In the genomic region with DNA sequence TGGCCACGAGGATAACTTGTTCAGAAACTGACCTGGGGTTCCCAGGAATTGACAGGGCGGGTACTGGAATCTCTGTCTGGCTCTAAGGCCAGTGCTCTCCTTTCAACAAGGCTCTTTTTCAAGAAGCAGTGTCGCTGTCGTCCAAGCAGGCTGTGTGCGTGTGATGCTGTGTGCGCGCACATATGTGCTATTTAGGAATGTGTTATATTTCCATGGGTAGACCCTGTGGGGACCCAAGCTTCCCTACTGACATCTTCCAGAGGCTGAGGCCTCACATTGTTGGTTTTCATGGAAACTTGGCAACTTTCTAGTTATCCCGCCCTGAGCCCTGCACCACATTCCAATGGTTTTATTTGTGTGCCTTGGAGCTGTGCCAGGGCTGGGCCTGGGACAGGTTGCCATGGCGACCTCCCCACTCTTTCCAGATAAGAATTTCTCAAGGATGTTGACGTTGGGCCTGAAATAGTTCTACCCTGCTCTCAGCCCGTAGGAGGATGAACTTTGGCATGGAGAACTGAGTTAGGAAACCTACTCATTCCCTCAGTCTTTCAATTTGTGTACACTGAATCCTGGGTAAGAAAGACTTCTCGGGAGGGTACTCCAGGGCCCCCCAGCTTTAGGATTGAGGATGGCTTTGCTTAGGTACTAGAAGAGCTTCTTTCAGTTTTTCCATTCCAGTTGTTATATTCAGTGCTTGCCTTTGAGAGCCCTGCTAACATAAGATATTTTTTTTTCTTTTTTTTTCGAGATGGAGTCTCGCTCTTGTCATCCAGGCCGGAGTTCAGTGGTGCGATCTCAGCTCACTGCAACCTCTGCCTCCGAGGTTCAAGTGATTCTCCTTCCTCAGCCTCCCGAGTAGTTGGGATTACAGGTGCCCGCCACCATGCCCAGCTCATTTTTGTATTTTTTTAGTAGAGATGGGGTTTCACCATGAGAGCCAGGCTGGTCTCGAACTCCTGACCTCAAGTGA, we compare ENCODE assay signal across 8 cellular contexts. TPM values are rescaled to one million over a fixed set of nuclear protein-coding genes. Genes with fewer than 3 reads are reported as not detected.
DNase-seq lines count a peak whose midpoint lies in the region; ATAC-seq, FAIRE-seq and TF ChIP-seq lines count a peak whose summit lies in the region.

No MANE protein-coding gene starts in this region.

- no peaks in the 10 kb centered on the region for H3K36me3 Mint-ChIP-seq in H9 (ENCODE audit: insufficient read depth in 1 of 3, low read depth in 3 of 3)
- no peaks in the 10 kb centered on the region for H3K36me3 Mint-ChIP-seq in activated T-cell treated with anti-CD3 and anti-CD28 coated beads, Interleukin-2, amount 50 U/mL, for 72 hours (ENCODE audit: insufficient read depth in 2 of 2)
- no peaks in the 10 kb centered on the region for H3K36me3 Mint-ChIP-seq in CD8-positive, alpha-beta memory T cell

- no peaks in the 10 kb centered on the region for H3K9me3 ChIP-seq in H9 (ENCODE audit: control insufficient read depth, low read depth, low read length)
- no peaks in the 10 kb centered on the region for H3K9me3 ChIP-seq in gastroesophageal sphincter
- H3K9me3 ChIP-seq in osteoblast (ENCODE audit: low read depth, low read length), result no peaks in the 10 kb centered on the region
- H3K9me3 ChIP-seq in CD8-positive, alpha-beta memory T cell (ENCODE audit: low read length), result no peaks in the 10 kb centered on the region

- H3K27ac ChIP-seq in H9 (ENCODE audit: insufficient read length, low read depth, low read length), result no peak overlapping the region
- peak overlapping the region; percentile 85 to 95 (median 93) for H3K27ac ChIP-seq in gastroesophageal sphincter
- peak overlapping the region; percentile 96 for H3K27ac ChIP-seq in osteoblast (ENCODE audit: low read depth, low read length)
- H3K27ac ChIP-seq in CD8-positive, alpha-beta memory T cell (ENCODE audit: low read depth, low read length), result no peak overlapping the region

- H3K79me1 ChIP-seq in H9 (ENCODE audit: insufficient read depth, low read depth, low read length, poor library complexity, severe bottlenecking), result no peaks in the 10 kb centered on the region

- no peak overlapping the region for H4K91ac ChIP-seq in H9 (ENCODE audit: insufficient read length, low read depth, low read length)

- H3K27ac Mint-ChIP-seq in H9, result no peak overlapping the region; a peak in 1 of 7 replicates
- H3K27ac Mint-ChIP-seq in activated T-cell treated with anti-CD3 and anti-CD28 coated beads, Interleukin-2, amount 50 U/mL, for 72 hours, result no peak overlapping the region
- peak overlapping the region in 1 of 8 donors; percentile 63 for H3K27ac Mint-ChIP-seq in CD8-positive, alpha-beta memory T cell

- H3K4me2 ChIP-seq in H9 (ENCODE audit: insufficient read depth, insufficient read length, low read length), result no peak overlapping the region
- peak overlapping the region; percentile 77 for H3K4me2 ChIP-seq in osteoblast (ENCODE audit: insufficient read depth, low read length)

- no peaks in the 10 kb centered on the region for H3K23me2 ChIP-seq in H9 (ENCODE audit: insufficient read length, low read depth, low read length, poor library complexity, severe bottlenecking)

- H3K4me1 Mint-ChIP-seq in H9, result peaks cover 27 to 32% of the 10 kb centered on the region in 2 experiments
- no peaks in the 10 kb centered on the region for H3K4me1 Mint-ChIP-seq in activated T-cell treated with anti-CD3 and anti-CD28 coated beads, Interleukin-2, amount 50 U/mL, for 72 hours (ENCODE audit: low read depth)
- no peaks in the 10 kb centered on the region for H3K4me1 Mint-ChIP-seq in CD8-positive, alpha-beta memory T cell

- no CpG with 5 or more reads among the region's 20 CpGs for WGBS in H9 (ENCODE audit: extremely low coverage, insufficient read length, low lambda C conversion rate)
- WGBS in gastroesophageal sphincter (ENCODE audit: low coverage in 1 of 2), 2 donors, result 16 to 19% methylated on average over 10 to 17 of the region's 20 CpGs

- H2BK120ac ChIP-seq in H9 (ENCODE audit: low read depth, low read length, poor library complexity, severe bottlenecking), result no peak overlapping the region

- peak; percentile 92 for ATAC-seq in gastroesophageal sphincter
- no peak for ATAC-seq in activated T-cell treated with anti-CD3 and anti-CD28 coated beads, Interleukin-2, amount 50 U/mL, for 72 hours (replicated peaks in 1 of 2)

- no peaks in the 10 kb centered on the region for H3K36me3 ChIP-seq in gastroesophageal sphincter
- H3K36me3 ChIP-seq in osteoblast (ENCODE audit: insufficient read depth, low read length), result no peaks in the 10 kb centered on the region
- no peaks in the 10 kb centered on the region for H3K36me3 ChIP-seq in CD8-positive, alpha-beta memory T cell (ENCODE audit: insufficient read depth, low read length)

- H2BK12ac ChIP-seq in H9 (ENCODE audit: insufficient read length, low read depth, low read length), result no peak overlapping the region

- no peak overlapping the region for H2BK5ac ChIP-seq in H9 (ENCODE audit: insufficient read length, low read length)

- TF ChIP-seq POLR2A in gastroesophageal sphincter (IDR thresholded peaks at IDR 0.05), result no peak
- no peak for TF ChIP-seq POLR2A in GM12891 (IDR thresholded peaks at IDR 0.05; ENCODE audit: low read depth, low read length)

- H4K8ac ChIP-seq in H9 (replicated peaks; ENCODE audit: insufficient read length, low read depth, low read length), result no peak overlapping the region

- peaks cover 15% of the 10 kb centered on the region; the same call in 1 of the 2 replicates for H3K4me1 ChIP-seq in H9 (ENCODE audit: insufficient read depth, low read length)
- H3K4me1 ChIP-seq in gastroesophageal sphincter, result peaks cover 5 to 80% (median 33%) of the 10 kb centered on the region in 3 donors
- peaks cover 55% of the 10 kb centered on the region for H3K4me1 ChIP-seq in osteoblast (ENCODE audit: insufficient read depth, low read length)
- H3K4me1 ChIP-seq in CD8-positive, alpha-beta memory T cell (ENCODE audit: insufficient read depth, low read length), result no peaks in the 10 kb centered on the region

- CTCF ChIA-PET in CD8-positive, alpha-beta memory T cell (lab: Charles Lee), result interaction anchor here (0.7 to 1.0 kb wide), 2 partner anchors 9 to 117 kb away, joined by 3 read pairs; no protein-coding TSS in a partner anchor

- H3K4ac ChIP-seq in H9 (ENCODE audit: low read depth, low read length), result no peak overlapping the region

- H3K9ac ChIP-seq in H9 (ENCODE audit: extremely low read depth, insufficient read length, low read length), result no peak overlapping the region

- no peak overlapping the region for H2AK5ac ChIP-seq in H9 (ENCODE audit: insufficient read length, low read length)

- no peaks in the 10 kb centered on the region for H3K9me3 Mint-ChIP-seq in H9
- no peaks in the 10 kb centered on the region for H3K9me3 Mint-ChIP-seq in activated T-cell treated with anti-CD3 and anti-CD28 coated beads, Interleukin-2, amount 50 U/mL, for 72 hours
- no peaks in the 10 kb centered on the region for H3K9me3 Mint-ChIP-seq in CD8-positive, alpha-beta memory T cell

- no peak overlapping the region for H2BK15ac ChIP-seq in H9 (ENCODE audit: low read depth, low read length)

- peak; percentile 82 for FAIRE-seq in TTC549 (lab: Jason Lieb, UNC)
- FAIRE-seq in GM12891 (lab: Jason Lieb, UNC), result no peak

- H3T11ph ChIP-seq in H9 (ENCODE audit: low read length), result no peak overlapping the region

- H3K79me2 ChIP-seq in H9 (ENCODE audit: insufficient read depth, low read length) (no peaks in the 10 kb centered on the region), osteoblast (ENCODE audit: insufficient read depth, low read length) (no peaks in the 10 kb centered on the region)

- no peak overlapping the region for H2BK20ac ChIP-seq in H9 (ENCODE audit: low read depth, low read length, poor library complexity, severe bottlenecking)

- no peak overlapping the region for H3K56ac ChIP-seq in H9 (ENCODE audit: insufficient read length, low read depth, low read length)

- H4K5ac ChIP-seq in H9 (ENCODE audit: insufficient read length, low read depth, low read length), result no peak overlapping the region

- H3K18ac ChIP-seq in H9 (ENCODE audit: insufficient read length, low read depth, low read length), result peak overlapping the region; percentile 39

- TF ChIP-seq EP300 in gastroesophageal sphincter (IDR thresholded peaks at IDR 0.05), result no peak

- no peaks in the 10 kb centered on the region for H4K20me1 ChIP-seq in H9 (ENCODE audit: control insufficient read depth, insufficient read depth, insufficient read length)
- H4K20me1 ChIP-seq in osteoblast (ENCODE audit: insufficient read depth, low read length), result no peaks in the 10 kb centered on the region

- peaks cover under 1% of the 10 kb centered on the region; the same call in 1 of the 2 replicates for H3K27me3 Mint-ChIP-seq in H9 (ENCODE audit: low read depth)
- no peaks in the 10 kb centered on the region for H3K27me3 Mint-ChIP-seq in activated T-cell treated with anti-CD3 and anti-CD28 coated beads, Interleukin-2, amount 50 U/mL, for 72 hours (ENCODE audit: low read depth)
- peaks cover 2 to 12% of the 10 kb centered on the region in 2 donors for H3K27me3 Mint-ChIP-seq in CD8-positive, alpha-beta memory T cell

- H2AFZ ChIP-seq in H9 (ENCODE audit: low read length) (no peak overlapping the region), osteoblast (ENCODE audit: low read length) (peak overlapping the region; percentile 28)

- no peak for TF ChIP-seq CTCF in H9 (conservative IDR thresholded peaks at IDR 0.05)
- peak in 2 of 4 experiments; percentile 8 to 19 for TF ChIP-seq CTCF in gastroesophageal sphincter (IDR thresholded peaks at IDR 0.05)
- TF ChIP-seq CTCF in osteoblast (IDR thresholded peaks at IDR 0.05; ENCODE audit: extremely low read depth, low read depth, low read length), result no peak

- H3K4me3 ChIP-seq in gastroesophageal sphincter (peak overlapping the region in 1 of 2 donors; percentile 20), osteoblast (ENCODE audit: insufficient read depth, low read length) (peak overlapping the region; percentile 43)
- no peak overlapping the region for H3K4me3 ChIP-seq in CD8-positive, alpha-beta memory T cell (ENCODE audit: low read length)

- H3K27me3 ChIP-seq in H9 (ENCODE audit: insufficient read depth, low read length) (no peaks in the 10 kb centered on the region), gastroesophageal sphincter (no peaks in the 10 kb centered on the region), osteoblast (ENCODE audit: insufficient read depth, low read length) (no peaks in the 10 kb centered on the region)
- no peaks in the 10 kb centered on the region for H3K27me3 ChIP-seq in CD8-positive, alpha-beta memory T cell (ENCODE audit: insufficient read depth, low read length, poor library complexity, severe bottlenecking)

- H3K14ac ChIP-seq in H9 (ENCODE audit: insufficient read depth, low read length), result no peak overlapping the region; the same call in 1 of the 2 replicates

- peak; percentile 50 for DNase-seq in H9
- DNase-seq in osteoblast (ENCODE audit: insufficient read length, low spot score, missing footprints), result peak; percentile 89
- no peak for DNase-seq in DMS114 treated with DMSO at 0.1 percent for 48 hours (lab: John Stamatoyannopoulos, UW; ENCODE audit: unreplicated experiment)
- no peak for DNase-seq in GM12891 (ENCODE audit: insufficient read length, low spot score)
- DNase-seq in activated T-cell treated with anti-CD3 and anti-CD28 coated beads, Interleukin-2, amount 50 U/mL, for 72 hours, result no peak
- DNase-seq in CD8-positive, alpha-beta memory T cell, result no peak

- H3K4me3 Mint-ChIP-seq in H9, result no peak overlapping the region
- no peak overlapping the region for H3K4me3 Mint-ChIP-seq in activated T-cell treated with anti-CD3 and anti-CD28 coated beads, Interleukin-2, amount 50 U/mL, for 72 hours
- no peak overlapping the region for H3K4me3 Mint-ChIP-seq in CD8-positive, alpha-beta memory T cell

- POLR2A ChIA-PET in CD8-positive, alpha-beta memory T cell (lab: Charles Lee), result no interaction called here

- no peak overlapping the region for H3K23ac ChIP-seq in H9 (ENCODE audit: insufficient read length, low read depth, low read length)

RNA-seq across cellular contexts. Expression of gene SRSF10, which starts 38.8 kb away (rescaled TPM):
- total RNA-seq in H9 (2021) (238 and 242 TPM in 2 replicates), gastroesophageal sphincter (100 to 1,000 TPM in 1 of 4 donors, 10 to 100 TPM in 3; 51.5 to 117 (median 76.2) TPM), osteoblast (80.7 and 81.1 TPM in 2 replicates)
- polyA plus RNA-seq in GM12891 (2012; ENCODE audit: low read depth, missing spikeins), result 132 TPM
- total RNA-seq in activated T-cell treated with anti-CD3 and anti-CD28 coated beads, Interleukin-2, amount 50 U/mL, for 72 hours, result 100 to 1,000 TPM; 217 to 264 TPM
- 100 to 1,000 TPM; 190 to 199 TPM for total RNA-seq in CD8-positive, alpha-beta memory T cell
- 111 TPM for polyA plus RNA-seq in CD8-positive, alpha-beta memory T cell

RNA-seq across cellular contexts. Expression of gene PNRC2, which starts 59.3 kb away (rescaled TPM):
- total RNA-seq in H9 (2021), result 86.0 and 87.6 TPM in 2 replicates
- 100 to 1,000 TPM; 136 to 246 (median 207) TPM for total RNA-seq in gastroesophageal sphincter
- 66.3 and 74.9 TPM in 2 replicates for total RNA-seq in osteoblast
- 101 TPM for polyA plus RNA-seq in GM12891 (2012; ENCODE audit: low read depth, missing spikeins)
- total RNA-seq in activated T-cell treated with anti-CD3 and anti-CD28 coated beads, Interleukin-2, amount 50 U/mL, for 72 hours, result 100 to 1,000 TPM; 187 to 196 TPM
- total RNA-seq in CD8-positive, alpha-beta memory T cell, result 100 to 1,000 TPM; 149 to 157 TPM
- 123 TPM for polyA plus RNA-seq in CD8-positive, alpha-beta memory T cell

Comparison
In these comparisons a context has a peak if more than half of its experiments do, and no peak if none do; other contexts are left out.
1. DNase-seq: peak in H9 (single experiment) and osteoblast (single experiment); none in DMS114 treated with DMSO at 0.1 percent for 48 hours (single experiment), GM12891 (single experiment), activated T-cell treated with anti-CD3 and anti-CD28 coated beads, Interleukin-2, amount 50 U/mL, for 72 hours (0 of 2) and CD8-positive, alpha-beta memory T cell (0 of 5).
2. H3K27ac ChIP-seq: peak in gastroesophageal sphincter (4 of 4) and osteoblast (single experiment); none in H9 (single experiment) and CD8-positive, alpha-beta memory T cell (single experiment).